Comparison of ENCODE assay signal across 16 cellular contexts in the genomic region with DNA sequence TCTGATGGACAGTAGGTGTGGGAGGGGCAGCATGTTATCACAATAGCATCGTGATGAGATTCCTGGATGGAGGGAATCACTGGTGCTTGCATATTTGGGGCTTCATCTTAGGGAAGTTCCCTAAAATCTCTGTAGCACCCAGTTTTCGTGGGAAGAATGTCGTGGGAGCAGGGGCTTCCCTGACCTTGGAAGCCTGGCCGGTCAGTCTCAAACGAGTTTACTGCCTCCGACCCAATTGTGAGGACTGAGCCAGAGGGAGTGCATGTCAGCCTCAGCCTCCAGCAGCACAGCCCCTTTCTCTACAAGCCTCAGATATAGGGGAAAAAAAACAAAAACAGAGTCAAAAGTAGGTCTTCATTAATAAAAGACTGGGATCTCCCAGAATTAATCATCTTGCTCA. TPM values are rescaled to one million over a fixed set of nuclear protein-coding genes. Genes with fewer than 3 reads are reported as not detected.
A peak's percentile ranks its signal among the peaks of the same experiment; 100 is the strongest.
DNase-seq lines count a peak whose midpoint lies in the region; ATAC-seq and TF ChIP-seq lines count a peak whose summit lies in the region.
"Had no signal": no experiment of that assay in that cellular context is flagged by ENCODE, and none has a peak within 500 bp of the region (broad histone marks: within the 10 kb centered on the region; RNA-seq: fewer than 3 reads in every experiment).

No MANE protein-coding gene starts in this region.

- no peak for TF ChIP-seq POLR2A in thyroid gland (IDR thresholded peaks at IDR 0.05)

- H3K9me3 ChIP-seq in RWPE2 (ENCODE audit: severe bottlenecking) (no peaks in the 10 kb centered on the region), thyroid gland (no peaks in the 10 kb centered on the region)
- H3K9me3 ChIP-seq: BE2C had no signal

- H3K4me3 Mint-ChIP-seq in endothelial cell (ENCODE audit: unreplicated experiment) (peak overlapping the region; percentile 77), nephron progenitor cell (no peak overlapping the region)
- H3K4me3 Mint-ChIP-seq: activated CD4-positive, alpha-beta memory T cell treated with anti-CD3 and anti-CD28 coated beads for 36 hours; endodermal cell had no signal

- no peak for DNase-seq in RWPE2 (ENCODE audit: low spot score)
- DNase-seq in endothelial cell (ENCODE audit: low spot score): no peak
- no peak for DNase-seq in nephron progenitor cell
- DNase-seq in thyroid gland: no peak
- DNase-seq in H4 (ENCODE audit: low spot score): no peak
- DNase-seq: activated CD4-positive, alpha-beta memory T cell treated with anti-CD3 and anti-CD28 coated beads for 36 hours; BE2C; DMS53; endodermal cell; naive thymus-derived CD8-positive, alpha-beta T cell; NCI-H187; NCI-H526 treated with DMSO at 0.1 percent for 48 hours; SHP77; small intestine had no signal

- H3K27me3 ChIP-seq in RWPE2 (ENCODE audit: insufficient read depth, poor library complexity, severe bottlenecking) (no peaks in the 10 kb centered on the region), thyroid gland (no peaks in the 10 kb centered on the region)

- H3K4me1 ChIP-seq in RWPE2 (ENCODE audit: insufficient read depth, poor library complexity, severe bottlenecking) (peaks cover 33% of the 10 kb centered on the region), thyroid gland (peaks cover 33 to 66% of the 10 kb centered on the region in 2 donors)
- H3K4me1 ChIP-seq: BE2C had no signal

- H3K4me3 ChIP-seq in RWPE2 (ENCODE audit: severe bottlenecking): no peak overlapping the region
- H3K4me3 ChIP-seq in thyroid gland (replicated peaks in 1 of 3): no peak overlapping the region

- H3K27me3 Mint-ChIP-seq in endothelial cell (ENCODE audit: unreplicated experiment) (peaks cover 18% of the 10 kb centered on the region), nephron progenitor cell (ENCODE audit: low read depth, poor library complexity) (no peaks in the 10 kb centered on the region)

- 83% methylated on average over 6 of the region's 6 CpGs for WGBS in thyroid gland, 2 donors

- peaks cover 98% of the 10 kb centered on the region for H3K4me1 Mint-ChIP-seq in endothelial cell (ENCODE audit: unreplicated experiment)
- H3K4me1 Mint-ChIP-seq in nephron progenitor cell: peaks cover 61% of the 10 kb centered on the region

- peaks cover 18% of the 10 kb centered on the region for H3K36me3 ChIP-seq in RWPE2 (ENCODE audit: low read depth)
- H3K36me3 ChIP-seq in thyroid gland: no peaks in the 10 kb centered on the region
- H3K36me3 ChIP-seq: BE2C had no signal

- no peak for ATAC-seq in RWPE2 (ENCODE audit: low read depth)
- ATAC-seq in HG03175 (IDR thresholded peaks at IDR 0.05; ENCODE audit: unreplicated experiment): no peak
- no peak for ATAC-seq in GM18517 (IDR thresholded peaks at IDR 0.05; ENCODE audit: unreplicated experiment)
- ATAC-seq: naive thymus-derived CD8-positive, alpha-beta T cell had no signal

- H3K36me3 Mint-ChIP-seq in endothelial cell (ENCODE audit: low read depth, unreplicated experiment) (peaks cover 49% of the 10 kb centered on the region), nephron progenitor cell (ENCODE audit: low read depth) (peaks cover 33% of the 10 kb centered on the region)
- H3K36me3 Mint-ChIP-seq: activated CD4-positive, alpha-beta memory T cell treated with anti-CD3 and anti-CD28 coated beads for 36 hours; naive thymus-derived CD8-positive, alpha-beta T cell had no signal

- TF ChIP-seq CTCF in RWPE2 (IDR thresholded peaks at IDR 0.05; ENCODE audit: poor library complexity, severe bottlenecking) (no peak), endothelial cell (IDR thresholded peaks at IDR 0.05; ENCODE audit: unreplicated experiment) (no peak), nephron progenitor cell (IDR thresholded peaks at IDR 0.05) (no peak), thyroid gland (IDR thresholded peaks at IDR 0.05) (no peak)

- H3K27ac ChIP-seq in RWPE2 (ENCODE audit: poor library complexity, severe bottlenecking): peak overlapping the region; percentile 99
- H3K27ac ChIP-seq in thyroid gland: peak overlapping the region in 2 of 3 donors; percentile 90 to 92

- peak overlapping the region; percentile 97 for H3K27ac Mint-ChIP-seq in endothelial cell (ENCODE audit: unreplicated experiment)
- H3K27ac Mint-ChIP-seq in nephron progenitor cell: peak overlapping the region; percentile 91
- H3K27ac Mint-ChIP-seq: activated CD4-positive, alpha-beta memory T cell treated with anti-CD3 and anti-CD28 coated beads for 36 hours had no signal

- intact Hi-C loops in thyroid gland (cut with DNase I): no loop called here

- H3K9me3 Mint-ChIP-seq in endothelial cell (ENCODE audit: unreplicated experiment) (no peaks in the 10 kb centered on the region), nephron progenitor cell (peaks cover 3% of the 10 kb centered on the region)
- H3K9me3 Mint-ChIP-seq: endodermal cell; naive thymus-derived CD8-positive, alpha-beta T cell had no signal

RNA-seq across cellular contexts. Expression of a gene that starts 32.2 kb away (rescaled TPM):
- total RNA-seq in endothelial cell (ENCODE audit: unreplicated experiment) (1,556 TPM), thyroid gland (100 to 1,000 TPM in 3 of 4 donors, 10 to 100 TPM in 1; 97.6 to 193 (median 131) TPM)
- total RNA-seq in H4 (2014; rRNA removed; shearing (Covaris generic)): 20.4 and 33.3 TPM in 2 replicates
- total RNA-seq: activated CD4-positive, alpha-beta memory T cell treated with anti-CD3 and anti-CD28 coated beads for 36 hours; naive thymus-derived CD8-positive, alpha-beta T cell had no signal

RNA-seq across cellular contexts. Expression of a gene that starts 32.3 kb away (rescaled TPM):
- 2,720 TPM for total RNA-seq in endothelial cell (ENCODE audit: unreplicated experiment)
- total RNA-seq in thyroid gland: 100 to 1,000 TPM in 2 of 4 donors, 10 to 100 TPM in 2; 71.3 to 161 (median 112) TPM
- 56.1 and 66.5 TPM in 2 replicates for total RNA-seq in H4 (2014; rRNA removed; shearing (Covaris generic))
- total RNA-seq: activated CD4-positive, alpha-beta memory T cell treated with anti-CD3 and anti-CD28 coated beads for 36 hours; naive thymus-derived CD8-positive, alpha-beta T cell had no signal

Comparison
In these comparisons a context has a peak if more than half of its experiments do, and no peak if none do; other contexts are left out.
1. RNA of a gene that starts 32.3 kb away (total RNA-seq): 2,720 TPM in endothelial cell (single experiment); 71.3 to 161 TPM in thyroid gland and 56.1 to 66.5 TPM in H4; every median in the first group is over 10 times any median in the second.